9 cellular contexts compared by ENCODE assay signal in the genomic region with DNA sequence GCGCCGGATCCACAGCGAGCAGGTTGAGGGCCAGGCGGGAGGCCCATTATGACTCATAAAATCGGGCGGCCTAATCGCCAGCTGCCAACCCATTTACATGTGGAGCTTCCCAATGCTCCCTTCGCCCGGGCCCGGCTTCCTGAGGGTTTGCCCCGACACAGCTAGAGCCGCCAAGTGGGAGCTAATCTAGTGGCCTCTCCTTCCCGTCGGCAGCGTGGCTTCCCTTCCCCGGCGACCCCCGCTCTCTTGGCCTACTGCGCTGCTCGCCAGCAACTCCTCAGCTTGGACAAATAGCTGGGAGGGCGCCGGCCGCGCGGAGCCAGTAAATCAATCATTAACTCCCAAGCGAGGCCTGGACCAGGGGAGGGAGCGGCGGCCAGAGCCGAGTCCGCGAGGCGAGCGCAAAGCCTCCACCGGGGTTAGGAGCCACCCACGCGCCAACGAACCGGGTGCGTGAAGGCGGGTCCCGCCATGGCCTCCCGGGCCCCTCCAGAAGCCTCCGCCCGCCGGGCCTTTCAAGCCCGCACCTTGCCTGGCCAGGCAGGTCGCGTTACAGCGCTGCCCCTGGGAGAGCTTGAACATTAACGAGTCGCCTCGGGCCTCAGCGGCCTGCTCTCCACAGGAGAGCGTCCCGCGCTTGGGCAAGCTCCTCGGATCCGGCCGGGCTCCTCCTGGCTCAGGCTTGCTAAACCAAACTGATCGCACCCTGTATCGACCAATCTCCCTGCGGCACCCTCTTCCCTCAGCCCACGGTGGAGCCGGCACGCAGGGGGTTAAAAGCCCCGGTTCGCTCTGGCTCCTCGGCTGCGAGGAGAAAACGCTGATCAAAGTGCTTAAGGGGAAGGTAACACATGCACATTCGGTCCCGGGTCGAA. TPM values are rescaled to one million over a fixed set of nuclear protein-coding genes. Genes with fewer than 3 reads are reported as not detected.
DNase-seq lines count a peak whose midpoint lies in the region; ATAC-seq and TF ChIP-seq lines count a peak whose summit lies in the region.
"Had no signal": no experiment of that assay in that cellular context is flagged by ENCODE, and none has a peak within 500 bp of the region (broad histone marks: within the 10 kb centered on the region; RNA-seq: fewer than 3 reads in every experiment).

No MANE protein-coding gene starts in this region.

- no peaks in the 10 kb centered on the region for H3K27me3 Mint-ChIP-seq in memory B cell

- H3K27me3 ChIP-seq in transverse colon = no peaks in the 10 kb centered on the region

- no peaks in the 10 kb centered on the region for H3K36me3 ChIP-seq in transverse colon

- H3K4me3 ChIP-seq in coronary artery (peak overlapping the region; percentile 77), transverse colon (peak overlapping the region in 3 of 4 donors; percentile 59 to 80 (median 65))

- 40% methylated on average over 69 of the region's 73 CpGs; no CpG with 5 or more reads in 1 of the 2 donors for WGBS in transverse colon (ENCODE audit: low coverage in 1 of 2), 2 donors

- no peak for TF ChIP-seq CTCF in coronary artery (IDR thresholded peaks at IDR 0.05)
- TF ChIP-seq CTCF in transverse colon (IDR thresholded peaks at IDR 0.05) = no peak

- no peak for TF ChIP-seq EP300 in transverse colon (IDR thresholded peaks at IDR 0.05; ENCODE audit: low read depth)

- no peaks in the 10 kb centered on the region for H3K9me3 ChIP-seq in transverse colon

- intact Hi-C loops in transverse colon (cut with DNase I; ENCODE audit: low total_unique reads) = no loop called here

- peaks cover 5 to 39% (median 28%) of the 10 kb centered on the region in 4 donors for H3K4me1 ChIP-seq in transverse colon

- TF ChIP-seq POLR2A in transverse colon (IDR thresholded peaks at IDR 0.05) = no peak

- no peaks in the 10 kb centered on the region for H3K9me3 Mint-ChIP-seq in memory B cell
- H3K9me3 Mint-ChIP-seq: activated naive CD4-positive, alpha-beta T cell treated with anti-CD3 and anti-CD28 coated beads, Interleukin-2, amount 50 U/mL, for 72 hours had no signal

- H3K27ac ChIP-seq in coronary artery (peak overlapping the region; percentile 96), transverse colon (peak overlapping the region; percentile 91 to 96 (median 94))

- in situ Hi-C loops in transverse colon (cut with MboI; ENCODE audit: low pct_ligation_motif_present in 1 of 4, low pct_unique_long_range_greater_than_20kb in 1 of 4, low sequenced_read_pairs in 3 of 4) = no loop called here

- peaks cover 5% of the 10 kb centered on the region for H3K4me1 Mint-ChIP-seq in memory B cell

- H3K4me3 Mint-ChIP-seq in memory B cell = peak overlapping the region; percentile 76

- H3K27ac Mint-ChIP-seq in memory B cell = no peak overlapping the region
- H3K27ac Mint-ChIP-seq: activated naive CD4-positive, alpha-beta T cell treated with anti-CD3 and anti-CD28 coated beads, Interleukin-2, amount 50 U/mL, for 72 hours had no signal

- DNase-seq in NCI-H2107 (lab: John Stamatoyannopoulos, UW) (peak; percentile 33), NCI-H2107 treated with DMSO at 0.1 percent for 48 hours (lab: John Stamatoyannopoulos, UW; ENCODE audit: unreplicated experiment) (no peak), NCI-H446 (lab: John Stamatoyannopoulos, UW) (peak; percentile 71 to 87), coronary artery (ENCODE audit: low spot score) (no peak), memory B cell (ENCODE audit: low spot score in 2 of 2) (no peak), transverse colon (peak; percentile 62), NK-92 (lab: John Stamatoyannopoulos, UW; ENCODE audit: unreplicated experiment) (no peak), iPS-NIHi11 (ENCODE audit: low spot score) (no peak)

- no peak for ATAC-seq in memory B cell (ENCODE audit: low read depth)

- no peaks in the 10 kb centered on the region for H3K36me3 Mint-ChIP-seq in memory B cell
- H3K36me3 Mint-ChIP-seq: activated naive CD4-positive, alpha-beta T cell treated with anti-CD3 and anti-CD28 coated beads, Interleukin-2, amount 50 U/mL, for 72 hours had no signal

RNA-seq across cellular contexts. Expression of a gene that starts 10.6 kb away (rescaled TPM):
- total RNA-seq in transverse colon = 10 to 100 TPM; 17.9 to 27.8 (median 20.4) TPM

Comparison
In these comparisons a context has a peak if more than half of its experiments do, and no peak if none do; other contexts are left out.
1. DNase-seq: peak in NCI-H2107 (single experiment), NCI-H446 (2 of 2) and transverse colon (single experiment); none in NCI-H2107 treated with DMSO at 0.1 percent for 48 hours (single experiment), coronary artery (single experiment), memory B cell (0 of 2), NK-92 (single experiment) and iPS-NIHi11 (single experiment).